Comparison of ENCODE assay signal across 6 cellular contexts in the genomic region with DNA sequence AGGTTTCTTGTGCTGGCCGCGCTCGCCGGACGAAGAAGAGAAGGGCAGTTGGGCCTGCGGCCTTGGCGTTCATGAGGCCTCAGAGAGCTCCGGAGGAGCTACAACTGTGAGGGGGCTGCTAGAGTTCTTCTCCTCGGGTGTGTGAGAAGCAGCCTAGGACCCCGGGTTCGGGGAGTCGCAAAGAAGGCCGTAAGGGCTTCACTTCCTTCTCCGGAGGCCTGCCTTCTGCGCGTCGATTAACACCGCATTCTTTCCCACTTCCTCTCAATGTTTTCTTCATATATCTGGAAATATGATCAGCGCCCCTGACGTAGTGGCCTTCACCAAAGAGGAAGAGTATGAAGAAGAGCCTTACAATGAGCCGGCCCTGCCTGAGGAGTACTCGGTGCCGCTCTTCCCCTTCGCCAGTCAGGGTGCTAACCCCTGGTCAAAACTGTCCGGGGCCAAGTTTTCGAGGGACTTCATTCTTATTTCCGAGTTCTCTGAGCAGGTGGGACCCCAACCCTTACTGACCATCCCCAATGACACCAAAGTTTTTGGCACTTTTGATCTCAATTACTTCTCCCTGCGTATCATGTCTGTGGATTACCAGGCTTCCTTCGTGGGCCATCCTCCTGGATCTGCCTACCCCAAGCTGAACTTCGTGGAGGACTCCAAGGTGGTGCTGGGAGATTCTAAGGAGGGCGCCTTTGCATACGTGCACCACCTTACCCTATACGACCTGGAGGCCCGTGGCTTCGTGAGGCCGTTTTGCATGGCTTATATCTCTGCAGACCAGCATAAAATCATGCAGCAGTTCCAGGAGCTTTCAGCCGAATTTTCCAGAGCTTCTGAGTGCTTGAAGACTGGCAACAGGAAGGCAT. TPM values are rescaled to one million over a fixed set of nuclear protein-coding genes. Genes with fewer than 3 reads are reported as not detected.
DNase-seq lines count a peak whose midpoint lies in the region; ATAC-seq and TF ChIP-seq lines count a peak whose summit lies in the region.

No MANE protein-coding gene starts in this region.

- H3K4ac ChIP-seq in IMR-90 (ENCODE audit: low read depth, low read length) = peak overlapping the region; percentile 83; the same call in 1 of the 2 replicates

- WGBS in IMR-90 (ENCODE audit: extremely low coverage in 2 of 2, insufficient read length in 1 of 2), 2 experiments = 31% methylated on average over 20 of the region's 37 CpGs; no CpG with 5 or more reads in 1 of the 2 experiments

- peak overlapping the region; percentile 50 for H2AK9ac ChIP-seq in IMR-90 (replicated peaks; ENCODE audit: low read depth, low read length, poor library complexity)

- H3K27me3 ChIP-seq in AG04450 (ENCODE audit: control insufficient read depth, insufficient read depth, low read length) (no peaks in the 10 kb centered on the region), IMR-90 (ENCODE audit: control insufficient read depth, insufficient read depth, low read length) (no peaks in the 10 kb centered on the region), osteoblast (ENCODE audit: insufficient read depth, low read length) (no peaks in the 10 kb centered on the region)

- BruUV-seq in IMR-90 (replicated peaks; lab: Mats Ljungman, UMichigan) = TSS peak; percentile 65

- H3K9me3 ChIP-seq in AG04450 (ENCODE audit: control insufficient read depth, insufficient read depth, low read length) (no peaks in the 10 kb centered on the region; the same call in 1 of the 2 replicates), IMR-90 (ENCODE audit: control insufficient read depth, insufficient read depth, low read length) (no peaks in the 10 kb centered on the region), osteoblast (ENCODE audit: low read depth, low read length) (no peaks in the 10 kb centered on the region)

- H3K9me1 ChIP-seq in IMR-90 (ENCODE audit: insufficient read depth, low read length) = peaks cover 23% of the 10 kb centered on the region

- TF ChIP-seq CTCF in AG04450 (IDR thresholded peaks at IDR 0.05; ENCODE audit: low read depth, low read length) = no peak
- TF ChIP-seq CTCF in IMR-90 (conservative IDR thresholded peaks at IDR 0.05; ENCODE audit: low read depth, low read length) = no peak
- TF ChIP-seq CTCF in osteoblast (IDR thresholded peaks at IDR 0.05; ENCODE audit: extremely low read depth, low read depth, low read length) = no peak

- peak overlapping the region; percentile 80 for H4K5ac ChIP-seq in IMR-90 (ENCODE audit: low read depth, low read length)

- H3K79me2 ChIP-seq in osteoblast (ENCODE audit: insufficient read depth, low read length) = peaks cover 93% of the 10 kb centered on the region

- TF ChIP-seq POLR2A in IMR-90 (IDR thresholded peaks at IDR 0.05; ENCODE audit: low read depth, low read length) = no peak

- H3K56ac ChIP-seq in IMR-90 (ENCODE audit: extremely low read depth, insufficient read depth, low read length) = no peak overlapping the region

- CTCF ChIA-PET in AG04450 (lab: Charles Lee) (no interaction called here), IMR-90 (lab: Yijun Ruan, JAX) (no interaction called here)

- no peak overlapping the region for H3K23ac ChIP-seq in IMR-90 (ENCODE audit: low read depth, low read length)

- H2AK5ac ChIP-seq in IMR-90 (ENCODE audit: low read depth, low read length) = peak overlapping the region; percentile 45

- peaks cover 27 to 92% of the 10 kb centered on the region in 2 experiments for H3K79me1 ChIP-seq in IMR-90 (ENCODE audit: low read depth in 1 of 2, low read length in 2 of 2)

- H3K14ac ChIP-seq in IMR-90 (replicated peaks; ENCODE audit: low read depth, low read length) = peak overlapping the region; percentile 55; the same call in 1 of the 2 replicates

- peak overlapping the region; percentile 89 for H3K4me2 ChIP-seq in IMR-90 (ENCODE audit: low read depth, low read length)
- peak overlapping the region; percentile 99 for H3K4me2 ChIP-seq in osteoblast (ENCODE audit: insufficient read depth, low read length)

- no peak overlapping the region for H2BK120ac ChIP-seq in IMR-90 (ENCODE audit: low read depth, low read length)

- peak overlapping the region; percentile 48; the same call in 1 of the 2 replicates for H4K91ac ChIP-seq in IMR-90 (ENCODE audit: insufficient read depth, low read depth, low read length)

- H3K4me1 ChIP-seq in IMR-90 (ENCODE audit: control insufficient read depth, insufficient read depth, low read length) (peaks cover 10% of the 10 kb centered on the region), osteoblast (ENCODE audit: insufficient read depth, low read length) (peaks cover 37% of the 10 kb centered on the region)

- peaks cover 49% of the 10 kb centered on the region for H4K20me1 ChIP-seq in IMR-90 (ENCODE audit: insufficient read depth, low read length)
- H4K20me1 ChIP-seq in osteoblast (ENCODE audit: insufficient read depth, low read length) = peaks cover 59% of the 10 kb centered on the region

- POLR2A ChIA-PET in AG04450 (lab: Yijun Ruan, JAX) (interaction anchor here (0.7 kb wide), 1 partner anchor 121 kb away, joined by 3 read pairs; no protein-coding TSS in a partner anchor), IMR-90 (lab: Charles Lee; ENCODE audit: unreplicated experiment) (interaction anchor here (0.5 kb wide), 1 partner anchor 7 kb away, joined by 3 read pairs; no protein-coding TSS in a partner anchor)

- H3K4me3 ChIP-seq in AG04450 (ENCODE audit: low read depth, low read length) (peak overlapping the region; percentile 93), IMR-90 (ENCODE audit: insufficient read depth, low read depth, low read length) (peak overlapping the region; percentile 88), osteoblast (ENCODE audit: insufficient read depth, low read length) (peak overlapping the region; percentile 96)

- peak overlapping the region; percentile 96 for H3K27ac ChIP-seq in AG04450 (ENCODE audit: low read depth, low read length)
- H3K27ac ChIP-seq in IMR-90 (ENCODE audit: insufficient read depth, low read length) = peak overlapping the region; percentile 83
- H3K27ac ChIP-seq in caudate nucleus (ENCODE audit: low read depth, low read length) = peak overlapping the region; percentile 94
- peak overlapping the region; percentile 93 for H3K27ac ChIP-seq in osteoblast (ENCODE audit: low read depth, low read length)

- intact Hi-C loops in IMR-90 (cut with micrococcal nuclease) = no loop called here

- TF ChIP-seq RAD21 in IMR-90 (IDR thresholded peaks at IDR 0.05; ENCODE audit: low read length) = no peak

- H3K9ac ChIP-seq in IMR-90 (ENCODE audit: low read depth, low read length) = peak overlapping the region; percentile 81

- H2AFZ ChIP-seq in IMR-90 (replicated peaks; ENCODE audit: low read length, poor library complexity) (peak overlapping the region; percentile 96), osteoblast (ENCODE audit: low read length) (peak overlapping the region; percentile 96)

- peak overlapping the region; percentile 82 to 94 for H4K8ac ChIP-seq in IMR-90 (ENCODE audit: low read depth in 2 of 2, low read length in 2 of 2)

- H3K18ac ChIP-seq in IMR-90 (ENCODE audit: low read depth, low read length) = no peak overlapping the region

- no peak overlapping the region for H2BK15ac ChIP-seq in IMR-90 (ENCODE audit: low read depth, low read length)

- dilution Hi-C loops in IMR-90 (cut with HindIII; ENCODE audit: low sequenced_read_pairs, unreplicated experiment) = no loop called here

- H2BK5ac ChIP-seq in IMR-90 (ENCODE audit: low read depth, low read length, poor library complexity, severe bottlenecking) = peak overlapping the region; percentile 63

- H3K36me3 ChIP-seq in IMR-90 (ENCODE audit: control insufficient read depth, insufficient read depth, low read length) = peaks cover 30% of the 10 kb centered on the region
- H3K36me3 ChIP-seq in osteoblast (ENCODE audit: insufficient read depth, low read length) = peaks cover 35% of the 10 kb centered on the region

- DNase-seq in AG04450 (ENCODE audit: low read depth, low spot score) (no peak), IMR-90 (peak; percentile 7), caudate nucleus (lab: John Stamatoyannopoulos, UW) (peak in 1 of 61 donors; percentile 56), osteoblast (ENCODE audit: insufficient read length, low spot score, missing footprints) (peak; percentile 38), C1 segment of cervical spinal cord (lab: John Stamatoyannopoulos, UW) (no peak)

- no peak overlapping the region for H2BK20ac ChIP-seq in IMR-90 (ENCODE audit: low read depth, low read length)

- in situ Hi-C loops in IMR-90 (cut with MboI; ENCODE audit: low sequenced_read_pairs) = no loop called here

- ATAC-seq in IMR-90 (ENCODE audit: low read depth) = peak; percentile 3
- ATAC-seq in GM18520 (IDR thresholded peaks at IDR 0.05; ENCODE audit: unreplicated experiment) = no peak

RNA-seq across cellular contexts. Expression of gene SMCR8, which starts 0.6 kb away (rescaled TPM):
- polyA plus RNA-seq in AG04450 (2011; rRNA removed) (8.5 and 9.1 TPM in 2 replicates), IMR-90 (2012; rRNA removed) (7.1 and 7.2 TPM in 2 replicates)
- 14.5 and 16.9 TPM in 2 replicates for polyA minus RNA-seq in AG04450 (2011; rRNA and poly(A)+ RNA removed)
- total RNA-seq in IMR-90 (2012; rRNA removed) (10.6 and 10.9 TPM in 2 replicates), osteoblast (22.1 TPM in 2 replicates)
- polyA plus RNA-seq in IMR-90 (2012; cell fraction: cytosol; rRNA removed) = 2.8 and 3.8 TPM in 2 replicates
- 6.9 and 10.3 TPM in 2 replicates for polyA plus RNA-seq in IMR-90 (2012; cell fraction: nucleus; rRNA removed; ENCODE audit: low replicate concordance)

RNA-seq across cellular contexts. Expression of gene TOP3A, which starts 0.9 kb away (rescaled TPM):
- 11.9 and 12.2 TPM in 2 replicates for polyA plus RNA-seq in AG04450 (2011; rRNA removed)
- 22.0 and 24.9 TPM in 2 replicates for polyA minus RNA-seq in AG04450 (2011; rRNA and poly(A)+ RNA removed)
- total RNA-seq in IMR-90 (2012; rRNA removed) = 21.3 and 25.6 TPM in 2 replicates
- polyA plus RNA-seq in IMR-90 (2012; rRNA removed) = 12.4 and 13.4 TPM in 2 replicates
- 6.9 and 11.3 TPM in 2 replicates for polyA plus RNA-seq in IMR-90 (2012; cell fraction: cytosol; rRNA removed)
- 27.6 and 28.4 TPM in 2 replicates for polyA plus RNA-seq in IMR-90 (2012; cell fraction: nucleus; rRNA removed; ENCODE audit: low replicate concordance)
- total RNA-seq in osteoblast = 36.2 and 39.5 TPM in 2 replicates

RNA-seq across cellular contexts. Expression of gene SHMT1, which starts 47.6 kb away (rescaled TPM):
- polyA plus RNA-seq in AG04450 (2011; rRNA removed) (4.0 and 4.3 TPM in 2 replicates), IMR-90 (2012; rRNA removed) (7.3 and 7.5 TPM in 2 replicates)
- 4.7 and 5.7 TPM in 2 replicates for polyA minus RNA-seq in AG04450 (2011; rRNA and poly(A)+ RNA removed)
- total RNA-seq in IMR-90 (2012; rRNA removed) (7.5 and 8.1 TPM in 2 replicates), osteoblast (19.5 and 26.5 TPM in 2 replicates)
- 4.5 and 15.3 TPM in 2 replicates for polyA plus RNA-seq in IMR-90 (2012; cell fraction: cytosol; rRNA removed)
- 11.6 and 11.8 TPM in 2 replicates for polyA plus RNA-seq in IMR-90 (2012; cell fraction: nucleus; rRNA removed; ENCODE audit: low replicate concordance)

RNA-seq across cellular contexts. Expression of gene MIEF2, which starts 55.3 kb away (rescaled TPM):
- 5.9 and 7.1 TPM in 2 replicates for polyA plus RNA-seq in AG04450 (2011; rRNA removed)
- 6.1 and 8.4 TPM in 2 replicates for polyA minus RNA-seq in AG04450 (2011; rRNA and poly(A)+ RNA removed)
- total RNA-seq in IMR-90 (2012; rRNA removed) = 9.1 and 12.2 TPM in 2 replicates
- polyA plus RNA-seq in IMR-90 (2012; rRNA removed) = 20.7 and 26.6 TPM in 2 replicates
- 17.9 and 19.8 TPM in 2 replicates for polyA plus RNA-seq in IMR-90 (2012; cell fraction: cytosol; rRNA removed)
- polyA plus RNA-seq in IMR-90 (2012; cell fraction: nucleus; rRNA removed; ENCODE audit: low replicate concordance) = 32.6 and 84.0 TPM in 2 replicates
- total RNA-seq in osteoblast = 14.5 and 16.5 TPM in 2 replicates

RNA-seq across cellular contexts. Expression of gene FLII, which starts 57.2 kb away (rescaled TPM):
- polyA plus RNA-seq in AG04450 (2011; rRNA removed) (192 and 235 TPM in 2 replicates), IMR-90 (2012; rRNA removed) (290 and 321 TPM in 2 replicates)
- 360 and 447 TPM in 2 replicates for polyA minus RNA-seq in AG04450 (2011; rRNA and poly(A)+ RNA removed)
- total RNA-seq in IMR-90 (2012; rRNA removed) (258 and 263 TPM in 2 replicates), osteoblast (208 and 212 TPM in 2 replicates)
- 217 and 243 TPM in 2 replicates for polyA plus RNA-seq in IMR-90 (2012; cell fraction: cytosol; rRNA removed)
- polyA plus RNA-seq in IMR-90 (2012; cell fraction: nucleus; rRNA removed; ENCODE audit: low replicate concordance) = 740 and 1,400 TPM in 2 replicates

Comparison
In these comparisons a context has a peak if more than half of its experiments do, and no peak if none do; other contexts are left out.
1. DNase-seq: peak in IMR-90 (single experiment) and osteoblast (single experiment); none in AG04450 (single experiment) and C1 segment of cervical spinal cord (0 of 14).
2. Peak in every context shown above with its lines, with median percentiles within 50 percentile points of each other: H3K27ac ChIP-seq and H3K4me3 ChIP-seq.